1 cellular context compared by ENCODE assay signal in genomic region chr19:19732579-19733501, GRCh38.
TF ChIP-seq lines count a peak whose summit lies in the region.

ZNF14 (minus strand) TSS chr19:19733112; CDS start chr19:19732958, 154 bp downstream.

TF ChIP-seq in HepG2, 621 proteins besides CTCF, POLR2A, EP300 and RAD21 (continued from another document and continues in another):
- no peak for TF ChIP-seq ZNF318 (CRISPR knock-in tag; IDR thresholded peaks at IDR 0.05)
- no peak for TF ChIP-seq PCBP1 (IDR thresholded peaks at IDR 0.05; ENCODE audit: borderline replicate concordance, low read depth, low read length)
- peak; percentile 49; the same call in 1 of the 2 replicates for TF ChIP-seq ZNF605 (CRISPR knock-in tag; IDR thresholded peaks at IDR 0.05)
- 0 out of 2 replicates have a peak, but pooled peaks have one; percentile 32 for TF ChIP-seq ZBTB14 (CRISPR knock-in tag; IDR thresholded peaks at IDR 0.05)
- TF ChIP-seq TMF1 (CRISPR knock-in tag; IDR thresholded peaks at IDR 0.05; ENCODE audit: low read depth): 0 out of 2 replicates have a peak, but pooled peaks have one; percentile 39
- TF ChIP-seq TFDP2 (CRISPR knock-in tag; IDR thresholded peaks at IDR 0.05): peak; percentile 41; the same call in 1 of the 2 replicates
- 0 out of 2 replicates have a peak, but pooled peaks have one; percentile 32 for TF ChIP-seq ZNF775 (CRISPR knock-in tag; IDR thresholded peaks at IDR 0.05; ENCODE audit: borderline replicate concordance)
- no peak for TF ChIP-seq FOXM1 (CRISPR knock-in tag; IDR thresholded peaks at IDR 0.05)
- TF ChIP-seq HNF1A (IDR thresholded peaks at IDR 0.05; ENCODE audit: low read depth): no peak
- no peak for TF ChIP-seq HNF1A (CRISPR knock-in tag; IDR thresholded peaks at IDR 0.05; ENCODE audit: borderline replicate concordance)
- TF ChIP-seq NONO (IDR thresholded peaks at IDR 0.05): no peak
- peak; percentile 89 for TF ChIP-seq NONO (CRISPR knock-in tag; conservative IDR thresholded peaks at IDR 0.05)
- no peak; the same call in 1 of the 2 replicates for TF ChIP-seq BRCA1 (CRISPR knock-in tag; IDR thresholded peaks at IDR 0.05)
- TF ChIP-seq TEAD3 (CRISPR knock-in tag; optimal IDR thresholded peaks at IDR 0.05; ENCODE audit: borderline replicate concordance): peak; percentile 65
- no peak for TF ChIP-seq NAIF1 (CRISPR knock-in tag; IDR thresholded peaks at IDR 0.05; ENCODE audit: borderline replicate concordance)
- TF ChIP-seq ZBTB3 (CRISPR knock-in tag; IDR thresholded peaks at IDR 0.05; ENCODE audit: borderline replicate concordance, low read depth): no peak
- TF ChIP-seq FOXA1 (IDR thresholded peaks at IDR 0.05): no peak
- no peak for TF ChIP-seq FOXA1 (CRISPR knock-in tag; IDR thresholded peaks at IDR 0.05)
- no peak; the same call in 1 of the 2 replicates for TF ChIP-seq ZNF747 (CRISPR knock-in tag; IDR thresholded peaks at IDR 0.05; ENCODE audit: borderline replicate concordance)
- 0 out of 2 replicates have a peak, but pooled peaks have one; percentile 56 for TF ChIP-seq ZNF329 (CRISPR knock-in tag; IDR thresholded peaks at IDR 0.05; ENCODE audit: low read depth)
- no peak for TF ChIP-seq ZNF484 (CRISPR knock-in tag; IDR thresholded peaks at IDR 0.05; ENCODE audit: borderline replicate concordance, low read depth)
- TF ChIP-seq ATF7-NPFF (CRISPR knock-in tag; IDR thresholded peaks at IDR 0.05; ENCODE audit: low read depth): no peak
- TF ChIP-seq HMG20A (CRISPR knock-in tag; IDR thresholded peaks at IDR 0.05; ENCODE audit: borderline replicate concordance): no peak
- no peak for TF ChIP-seq ZBTB7A (CRISPR knock-in tag; IDR thresholded peaks at IDR 0.05)
- peak; percentile 70; the same call in 1 of the 2 replicates for TF ChIP-seq AKAP8 (CRISPR knock-in tag; IDR thresholded peaks at IDR 0.05)
- no peak for TF ChIP-seq ZNF383 (CRISPR knock-in tag; IDR thresholded peaks at IDR 0.05; ENCODE audit: borderline replicate concordance)
- peak; percentile 57; the same call in 1 of the 2 replicates for TF ChIP-seq E2F1 (CRISPR knock-in tag; IDR thresholded peaks at IDR 0.05)
- no peak for TF ChIP-seq MTA3 (CRISPR knock-in tag; IDR thresholded peaks at IDR 0.05)
- no peak for TF ChIP-seq IKZF1 (IDR thresholded peaks at IDR 0.05)
- TF ChIP-seq RAD51 (IDR thresholded peaks at IDR 0.05; ENCODE audit: borderline replicate concordance): no peak
- peak; percentile 48; the same call in 1 of the 2 replicates for TF ChIP-seq BORCS8-MEF2B (CRISPR knock-in tag; IDR thresholded peaks at IDR 0.05)
- TF ChIP-seq ZNF460 (CRISPR knock-in tag; IDR thresholded peaks at IDR 0.05; ENCODE audit: borderline replicate concordance): no peak
- TF ChIP-seq GATAD2A (CRISPR knock-in tag; IDR thresholded peaks at IDR 0.05): no peak
- no peak for TF ChIP-seq ZNF160 (CRISPR knock-in tag; IDR thresholded peaks at IDR 0.05)
- TF ChIP-seq GPBP1L1 (CRISPR knock-in tag; IDR thresholded peaks at IDR 0.05): no peak
- TF ChIP-seq ZBED4 (CRISPR knock-in tag; IDR thresholded peaks at IDR 0.05; ENCODE audit: borderline replicate concordance): no peak; the same call in 1 of the 2 replicates
- 0 out of 2 replicates have a peak, but pooled peaks have one; percentile 41 for TF ChIP-seq NFKBIZ (CRISPR knock-in tag; IDR thresholded peaks at IDR 0.05)
- no peak for TF ChIP-seq ZNF335 (CRISPR knock-in tag; IDR thresholded peaks at IDR 0.05)
- TF ChIP-seq ZNF138 (CRISPR knock-in tag; IDR thresholded peaks at IDR 0.05; ENCODE audit: low read depth): no peak
